ENCODE assay signal across 19 cellular contexts in genomic region chr4:78557841-78558240, GRCh38. TPM values are rescaled to one million over a fixed set of nuclear protein-coding genes. Genes with fewer than 3 reads are reported as not detected.
DNase-seq lines count a peak whose midpoint lies in the region; ATAC-seq, FAIRE-seq and TF ChIP-seq lines count a peak whose summit lies in the region.
"Had no signal": no experiment of that assay in that cellular context is flagged by ENCODE, and none has a peak within 500 bp of the region (broad histone marks: within the 10 kb centered on the region; RNA-seq: fewer than 3 reads in every experiment).

No MANE protein-coding gene starts in this region.

- intact Hi-C loops in prostate gland (cut with DNase I) = no loop called here
- intact Hi-C loops in uterus (cut with DNase I; ENCODE audit: low total_unique reads) = no loop called here

- no peak for TF ChIP-seq POLR2A in A549 (IDR thresholded peaks at IDR 0.05; ENCODE audit: low read length)
- TF ChIP-seq POLR2A in prostate gland (IDR thresholded peaks at IDR 0.05) = no peak
- no peak for TF ChIP-seq POLR2A in uterus (IDR thresholded peaks at IDR 0.05)

- TF ChIP-seq RAD21 in A549 (conservative IDR thresholded peaks at IDR 0.05 in 1 of 2, IDR thresholded peaks at IDR 0.05 in 1 of 2) = no peak

- no peak overlapping the region for H3K9ac ChIP-seq in Loucy (ENCODE audit: low read depth, low read length, poor library complexity, severe bottlenecking)

- H3K4me1 ChIP-seq in A549 (peaks cover 86% of the 10 kb centered on the region), Loucy (ENCODE audit: insufficient read depth, low read length, poor library complexity, severe bottlenecking) (peaks cover 10% of the 10 kb centered on the region), foreskin keratinocyte (peaks cover 70% of the 10 kb centered on the region), prostate gland (replicated peaks) (peaks cover 14% of the 10 kb centered on the region), uterus (no peaks in the 10 kb centered on the region)

- H3K36me3 ChIP-seq in Loucy (ENCODE audit: insufficient read depth, low read length) = no peaks in the 10 kb centered on the region
- no peaks in the 10 kb centered on the region for H3K36me3 ChIP-seq in prostate gland
- H3K36me3 ChIP-seq in uterus = no peaks in the 10 kb centered on the region
- H3K36me3 ChIP-seq: MG63 had no signal

- H3K9me3 ChIP-seq in A549 = no peaks in the 10 kb centered on the region
- H3K9me3 ChIP-seq in Loucy (ENCODE audit: insufficient read depth, low read depth, low read length) = no peaks in the 10 kb centered on the region
- no peaks in the 10 kb centered on the region for H3K9me3 ChIP-seq in prostate gland
- H3K9me3 ChIP-seq in uterus = no peaks in the 10 kb centered on the region
- H3K9me3 ChIP-seq: MG63 had no signal

- no peaks in the 10 kb centered on the region for H3K36me3 Mint-ChIP-seq in activated CD4-positive, alpha-beta T cell treated with anti-CD3 and anti-CD28 coated beads, Interleukin-2, amount 10 ng/mL, durations not matched to agents 7 days and 5 days (ENCODE audit: low read depth)
- H3K36me3 Mint-ChIP-seq: CD14-positive monocyte had no signal

- no peaks in the 10 kb centered on the region for H3F3A ChIP-seq in Loucy (ENCODE audit: low read depth)

- CTCF ChIA-PET in A549 (lab: Yijun Ruan, JAX) = no interaction called here
- CTCF ChIA-PET in activated CD4-positive, alpha-beta T cell treated with anti-CD3 and anti-CD28 coated beads, Interleukin-2, amount 10 ng/mL, durations not matched to agents 7 days and 5 days (lab: Charles Lee) = no interaction called here

- H3K27me3 Mint-ChIP-seq in activated CD4-positive, alpha-beta T cell treated with anti-CD3 and anti-CD28 coated beads, Interleukin-2, amount 10 ng/mL, durations not matched to agents 7 days and 5 days = peaks cover 11% of the 10 kb centered on the region

- POLR2A ChIA-PET in A549 (lab: Yijun Ruan, JAX) = no interaction called here
- POLR2A ChIA-PET in activated CD4-positive, alpha-beta T cell treated with anti-CD3 and anti-CD28 coated beads, Interleukin-2, amount 10 ng/mL, durations not matched to agents 7 days and 5 days (lab: Charles Lee) = no interaction called here

- no peaks in the 10 kb centered on the region for H4K20me1 ChIP-seq in Loucy (ENCODE audit: insufficient read depth, low read length, poor library complexity, severe bottlenecking)

- H3K4me3 ChIP-seq in A549 = no peak overlapping the region
- no peak overlapping the region for H3K4me3 ChIP-seq in Loucy (ENCODE audit: low read length, poor library complexity, severe bottlenecking)
- H3K4me3 ChIP-seq in prostate gland = no peak overlapping the region
- H3K4me3 ChIP-seq in uterus = no peak overlapping the region
- H3K4me3 ChIP-seq: MG63 had no signal

- no peak overlapping the region for H3K27ac Mint-ChIP-seq in activated CD4-positive, alpha-beta T cell treated with anti-CD3 and anti-CD28 coated beads, Interleukin-2, amount 10 ng/mL, durations not matched to agents 7 days and 5 days

- no peak for FAIRE-seq in A549 (lab: Jason Lieb, UNC)
- FAIRE-seq: A204.1 had no signal

- H3K9me3 Mint-ChIP-seq in activated CD4-positive, alpha-beta T cell treated with anti-CD3 and anti-CD28 coated beads, Interleukin-2, amount 10 ng/mL, durations not matched to agents 7 days and 5 days = no peaks in the 10 kb centered on the region

- no peaks in the 10 kb centered on the region for H3K79me2 ChIP-seq in Loucy (ENCODE audit: insufficient read depth, low read length)

- H2AFZ ChIP-seq in Loucy (ENCODE audit: low read length) = 0 out of 2 replicates have a peak overlapping the region, but pooled peaks have one; percentile 15

- H3K4me2 ChIP-seq in A549 (peak overlapping the region; percentile 13; the same call in 2 of the 3 replicates), Loucy (ENCODE audit: low read depth, low read length, poor library complexity, severe bottlenecking) (no peak overlapping the region)

- TF ChIP-seq EP300 in A549 (IDR thresholded peaks at IDR 0.05) = no peak

- peak overlapping the region; percentile 81 to 95 for H3K27ac ChIP-seq in A549
- H3K27ac ChIP-seq in foreskin keratinocyte = peak overlapping the region; percentile 62
- H3K27ac ChIP-seq in prostate gland = peak overlapping the region; percentile 56 to 74
- no peak overlapping the region for H3K27ac ChIP-seq in uterus
- H3K27ac ChIP-seq: HL-60 had no signal

- 64% methylated on average over 2 of the region's 2 CpGs for WGBS in A549 (ENCODE audit: missing lambda C conversion rate)
- 59% methylated on average over 2 of the region's 2 CpGs for WGBS in prostate gland

- no peak for ATAC-seq in A549
- ATAC-seq in foreskin keratinocyte = no peak
- no peak for ATAC-seq in HG02938 (IDR thresholded peaks at IDR 0.05; ENCODE audit: unreplicated experiment)

- no peak overlapping the region for H3K4me3 Mint-ChIP-seq in activated CD4-positive, alpha-beta T cell treated with anti-CD3 and anti-CD28 coated beads, Interleukin-2, amount 10 ng/mL, durations not matched to agents 7 days and 5 days
- H3K4me3 Mint-ChIP-seq: CD14-positive monocyte had no signal

- H3K9me2 ChIP-seq in Loucy (replicated peaks; ENCODE audit: low read depth, low read length) = no peaks in the 10 kb centered on the region

- H3K4me1 Mint-ChIP-seq in activated CD4-positive, alpha-beta T cell treated with anti-CD3 and anti-CD28 coated beads, Interleukin-2, amount 10 ng/mL, durations not matched to agents 7 days and 5 days = peaks cover 3% of the 10 kb centered on the region

- H3K27me3 ChIP-seq in Loucy (ENCODE audit: insufficient read depth, low read length, poor library complexity, severe bottlenecking) = no peaks in the 10 kb centered on the region
- no peaks in the 10 kb centered on the region for H3K27me3 ChIP-seq in foreskin keratinocyte
- no peaks in the 10 kb centered on the region for H3K27me3 ChIP-seq in prostate gland (replicated peaks; ENCODE audit: insufficient read depth)
- H3K27me3 ChIP-seq in uterus = no peaks in the 10 kb centered on the region
- H3K27me3 ChIP-seq: MG63 had no signal

- TF ChIP-seq CTCF in A549 (IDR thresholded peaks at IDR 0.05) (no peak), Loucy (conservative IDR thresholded peaks at IDR 0.05; ENCODE audit: low read length) (no peak), foreskin keratinocyte (conservative IDR thresholded peaks at IDR 0.05) (no peak), prostate gland (IDR thresholded peaks at IDR 0.05) (no peak), uterus (IDR thresholded peaks at IDR 0.05) (no peak)

- no peak for DNase-seq in A549 (ENCODE audit: low read depth in 1 of 2, low spot score in 1 of 2)
- no peak for DNase-seq in foreskin keratinocyte
- peak; percentile 29 for DNase-seq in prostate gland (ENCODE audit: low spot score)
- DNase-seq in uterus = no peak
- DNase-seq in anterior cingulate cortex (lab: John Stamatoyannopoulos, UW) = no peak
- DNase-seq in activated CD4-positive, alpha-beta T cell treated with anti-CD3 and anti-CD28 coated beads, Interleukin-2, amount 10 ng/mL, durations not matched to agents 7 days and 5 days = no peak
- DNase-seq: COR-L47, DMS53, HCEC 1CT, KG1, MG63, NCI-H1105, NCI-H1694 treated with DMSO at 0.1 percent for 48 hours, NCI-H446 had no signal

TF ChIP-seq in A549, 52 proteins besides CTCF, POLR2A, EP300 and RAD21 (continues in another document):
- TF ChIP-seq SREBF2 (IDR thresholded peaks at IDR 0.05) = no peak
- TF ChIP-seq RARB (CRISPR knock-in tag; IDR thresholded peaks at IDR 0.05) = no peak
- TF ChIP-seq USF2 (IDR thresholded peaks at IDR 0.05) = no peak
- TF ChIP-seq NR3C1 (IDR thresholded peaks at IDR 0.05) = no peak
- no peak for TF ChIP-seq RNF2 (IDR thresholded peaks at IDR 0.05; ENCODE audit: borderline replicate concordance, low read depth)
- TF ChIP-seq HDAC2 (IDR thresholded peaks at IDR 0.05) = no peak
- TF ChIP-seq ELK1 (IDR thresholded peaks at IDR 0.05; ENCODE audit: low read depth, low read length) = no peak
- no peak for TF ChIP-seq MAFK (IDR thresholded peaks at IDR 0.05; ENCODE audit: partially characterized antibody)
- no peak for TF ChIP-seq MYC (IDR thresholded peaks at IDR 0.05; ENCODE audit: borderline replicate concordance, low read length)
- no peak for TF ChIP-seq ZFP36 (IDR thresholded peaks at IDR 0.05; ENCODE audit: borderline replicate concordance, partially characterized antibody)
- no peak for TF ChIP-seq HOXB13 (CRISPR knock-in tag; IDR thresholded peaks at IDR 0.05; ENCODE audit: low read depth)
- TF ChIP-seq TFCP2L1 (CRISPR knock-in tag; IDR thresholded peaks at IDR 0.05) = no peak
- TF ChIP-seq SMC3 (IDR thresholded peaks at IDR 0.05) = no peak
- no peak for TF ChIP-seq PHF8 (IDR thresholded peaks at IDR 0.05; ENCODE audit: borderline replicate concordance, low read depth)
- no peak for TF ChIP-seq ZNF302 (CRISPR knock-in tag; IDR thresholded peaks at IDR 0.05)
- no peak for TF ChIP-seq JUNB (IDR thresholded peaks at IDR 0.05)

RNA-seq across cellular contexts. Expression of gene ANXA3, which starts 6.3 kb away (rescaled TPM):
- polyA plus RNA-seq in A549 (2011; rRNA removed) (126 and 145 TPM in 2 replicates), A549 (2017; fragmentation: RNase III; extraction: RNeasy Plus Mini Kit Qiagen cat#74134 plus additional on column Dnase treatment) (134 to 169 TPM (median 162 TPM) in 3 replicates), foreskin keratinocyte (361 and 377 TPM in 2 replicates)
- 54.5 and 58.1 TPM in 2 replicates for polyA plus RNA-seq in A549 (2012; cell fraction: cytosol; rRNA removed)
- 33.3 and 44.8 TPM in 2 replicates for polyA plus RNA-seq in A549 (2012; cell fraction: nucleus; rRNA removed)
- 56.9 and 61.0 TPM in 2 replicates for polyA minus RNA-seq in A549 (2011; rRNA and poly(A)+ RNA removed)
- total RNA-seq in foreskin keratinocyte (407 and 415 TPM in 2 replicates), prostate gland (100 to 1,000 TPM in 1 of 2 donors, 10 to 100 TPM in 1; 43.3 to 144 TPM), uterus (100 to 1,000 TPM in 1 of 4 donors, 10 to 100 TPM in 3; 13.6 to 243 (median 23.4) TPM)
- total RNA-seq in activated CD4-positive, alpha-beta T cell treated with anti-CD3 and anti-CD28 coated beads, Interleukin-2, amount 10 ng/mL, durations not matched to agents 7 days and 5 days = 1 to 10 TPM; 1.2 to 2.2 TPM

Comparison
In these comparisons a context has a peak if more than half of its experiments do, and no peak if none do; other contexts are left out.
1. H3K27ac ChIP-seq: peak in A549 (2 of 2), foreskin keratinocyte (single experiment) and prostate gland (2 of 2); none in uterus (0 of 2).
2. RNA of gene ANXA3, which starts 6.3 kb away (total RNA-seq): 407 to 415 TPM in foreskin keratinocyte, 43.3 to 144 TPM in prostate gland and 13.6 to 243 TPM in uterus; 1.2 to 2.2 TPM in activated CD4-positive, alpha-beta T cell treated with anti-CD3 and anti-CD28 coated beads, Interleukin-2, amount 10 ng/mL, durations not matched to agents 7 days and 5 days; every median in the first group is over 4 times any median in the second.